In the genomic region with DNA sequence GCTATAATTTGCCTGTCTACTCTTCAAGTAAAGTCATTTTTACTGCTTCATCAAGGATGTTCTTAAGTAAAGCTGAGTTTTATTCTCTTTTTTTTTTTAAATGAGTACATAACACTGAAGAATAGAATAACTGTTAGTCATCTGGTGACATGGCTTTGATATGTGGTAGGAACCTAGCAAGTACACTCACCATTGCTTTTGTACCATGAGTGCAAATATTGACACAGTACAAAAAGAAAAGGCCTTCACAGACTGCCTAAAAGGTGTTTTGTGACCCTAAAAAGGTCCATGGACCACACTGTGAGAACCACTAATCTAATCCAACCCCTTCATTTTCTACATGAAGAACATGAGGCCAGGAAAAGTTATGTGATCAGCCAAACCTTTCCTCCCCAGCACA, we compare ENCODE assay signal across 1 cellular context.
TF ChIP-seq lines count a peak whose summit lies in the region.

No MANE protein-coding gene starts in this region.

TF ChIP-seq in HepG2, 621 proteins besides CTCF, POLR2A, EP300 and RAD21 (continued from another document):
- TF ChIP-seq AHDC1 (CRISPR knock-in tag; IDR thresholded peaks at IDR 0.05; ENCODE audit: borderline replicate concordance) (peak; percentile 71; the same call in 1 of the 2 replicates), TOPORS (CRISPR knock-in tag; IDR thresholded peaks at IDR 0.05) (no peak), LCORL (IDR thresholded peaks at IDR 0.05) (peak; percentile 59; the same call in 1 of the 2 replicates), LCORL (CRISPR knock-in tag; IDR thresholded peaks at IDR 0.05) (peak; percentile 46; the same call in 1 of the 2 replicates), DNMT1 (CRISPR knock-in tag; IDR thresholded peaks at IDR 0.05) (no peak), MIXL1 (CRISPR knock-in tag; IDR thresholded peaks at IDR 0.05) (no peak), MBD4 (IDR thresholded peaks at IDR 0.05; ENCODE audit: borderline replicate concordance, low read length) (peak; percentile 57; the same call in 1 of the 2 replicates), ZNF644 (CRISPR knock-in tag; IDR thresholded peaks at IDR 0.05; ENCODE audit: low read depth) (peak; percentile 66), ISL2 (CRISPR knock-in tag; IDR thresholded peaks at IDR 0.05) (peak; percentile 68; the same call in 1 of the 2 replicates), KDM2A (CRISPR knock-in tag; IDR thresholded peaks at IDR 0.05; ENCODE audit: borderline replicate concordance, low read depth) (no peak), MED1 (CRISPR knock-in tag; IDR thresholded peaks at IDR 0.05) (peak; percentile 44), SOX6 (IDR thresholded peaks at IDR 0.05) (no peak), SOX6 (CRISPR knock-in tag; IDR thresholded peaks at IDR 0.05) (peak; percentile 79), FOXP1 (IDR thresholded peaks at IDR 0.05) (no peak), FOXP1 (CRISPR knock-in tag; IDR thresholded peaks at IDR 0.05) (0 out of 2 replicates have a peak, but pooled peaks have one; percentile 47), HOMEZ (CRISPR knock-in tag; IDR thresholded peaks at IDR 0.05; ENCODE audit: low read depth) (peak; percentile 39; the same call in 1 of the 2 replicates), IRF2 (CRISPR knock-in tag; IDR thresholded peaks at IDR 0.05) (peak; percentile 44; the same call in 1 of the 2 replicates), ZNF503 (CRISPR knock-in tag; IDR thresholded peaks at IDR 0.05) (peak; percentile 56; the same call in 1 of the 2 replicates), SAP130 (CRISPR knock-in tag; IDR thresholded peaks at IDR 0.05; ENCODE audit: low read depth) (peak; percentile 63), SALL1 (CRISPR knock-in tag; IDR thresholded peaks at IDR 0.05) (peak; percentile 44; the same call in 1 of the 2 replicates)
- TF ChIP-seq, protein P1, sequence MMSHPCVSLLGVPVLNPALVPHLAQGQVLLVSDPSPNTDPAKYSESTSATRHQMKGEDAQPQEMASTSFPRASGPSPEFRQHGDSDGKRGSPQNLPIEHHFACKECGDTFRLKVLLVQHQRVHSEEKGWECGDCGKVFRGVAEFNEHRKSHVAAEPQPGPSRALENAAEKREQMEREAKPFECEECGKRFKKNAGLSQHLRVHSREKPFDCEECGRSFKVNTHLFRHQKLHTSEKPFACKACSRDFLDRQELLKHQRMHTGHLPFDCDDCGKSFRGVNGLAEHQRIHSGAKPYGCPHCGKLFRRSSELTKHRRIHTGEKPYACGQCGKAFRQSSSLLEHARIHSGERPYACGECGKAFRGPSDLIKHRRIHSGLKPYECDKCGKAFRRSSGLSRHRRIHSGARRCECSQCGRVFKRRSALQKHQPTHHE (CRISPR knock-in tag; IDR thresholded peaks at IDR 0.05; ENCODE audit: borderline replicate concordance): no peak
- TF ChIP-seq, protein P2, sequence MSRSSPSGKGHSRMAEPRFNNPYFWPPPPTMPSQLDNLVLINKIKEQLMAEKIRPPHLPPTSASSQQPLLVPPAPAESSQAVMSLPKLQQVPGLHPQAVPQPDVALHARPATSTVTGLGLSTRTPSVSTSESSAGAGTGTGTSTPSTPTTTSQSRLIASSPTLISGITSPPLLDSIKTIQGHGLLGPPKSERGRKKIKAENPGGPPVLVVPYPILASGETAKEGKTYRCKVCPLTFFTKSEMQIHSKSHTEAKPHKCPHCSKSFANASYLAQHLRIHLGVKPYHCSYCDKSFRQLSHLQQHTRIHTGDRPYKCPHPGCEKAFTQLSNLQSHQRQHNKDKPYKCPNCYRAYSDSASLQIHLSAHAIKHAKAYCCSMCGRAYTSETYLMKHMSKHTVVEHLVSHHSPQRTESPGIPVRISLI (CRISPR knock-in tag; IDR thresholded peaks at IDR 0.05; ENCODE audit: borderline replicate concordance): peak; percentile 44; the same call in 1 of the 2 replicates
